ENCODE assay signal across 12 cellular contexts in the genomic region with DNA sequence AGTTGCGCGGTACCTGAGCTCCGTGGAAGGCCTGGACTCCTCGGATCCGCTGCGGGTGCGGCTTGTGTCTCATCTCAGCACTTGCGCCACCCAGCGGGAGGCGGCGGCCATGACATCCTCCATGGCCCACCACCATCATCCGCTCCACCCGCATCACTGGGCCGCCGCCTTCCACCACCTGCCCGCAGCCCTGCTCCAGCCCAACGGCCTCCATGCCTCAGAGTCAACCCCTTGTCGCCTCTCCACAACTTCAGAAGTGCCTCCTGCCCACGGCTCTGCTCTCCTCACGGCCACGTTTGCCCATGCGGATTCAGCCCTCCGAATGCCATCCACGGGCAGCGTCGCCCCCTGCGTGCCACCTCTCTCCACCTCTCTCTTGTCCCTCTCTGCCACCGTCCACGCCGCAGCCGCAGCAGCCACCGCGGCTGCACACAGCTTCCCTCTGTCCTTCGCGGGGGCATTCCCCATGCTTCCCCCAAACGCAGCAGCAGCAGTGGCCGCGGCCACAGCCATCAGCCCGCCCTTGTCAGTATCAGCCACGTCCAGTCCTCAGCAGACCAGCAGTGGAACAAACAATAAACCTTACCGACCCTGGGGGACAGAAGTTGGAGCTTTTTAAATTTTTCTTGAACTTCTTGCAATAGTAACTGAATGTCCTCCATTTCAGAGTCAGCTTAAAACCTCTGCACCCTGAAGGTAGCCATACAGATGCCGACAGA. TPM values are rescaled to one million over a fixed set of nuclear protein-coding genes. Genes with fewer than 3 reads are reported as not detected.
DNase-seq lines count a peak whose midpoint lies in the region; ATAC-seq and TF ChIP-seq lines count a peak whose summit lies in the region.
"Had no signal": no experiment of that assay in that cellular context is flagged by ENCODE, and none has a peak within 500 bp of the region (broad histone marks: within the 10 kb centered on the region; RNA-seq: fewer than 3 reads in every experiment).

No MANE protein-coding gene starts in this region.

- H3K36me3 ChIP-seq in RWPE2 (ENCODE audit: low read depth) (no peaks in the 10 kb centered on the region), heart right ventricle (peaks cover 0 to 75% (median 3%) of the 10 kb centered on the region in 9 donors), thoracic aorta (peaks cover 16% of the 10 kb centered on the region)

- H3K4me1 ChIP-seq in RWPE2 (ENCODE audit: insufficient read depth, poor library complexity, severe bottlenecking) (no peaks in the 10 kb centered on the region), heart right ventricle (peaks cover 3 to 65% (median 18%) of the 10 kb centered on the region in 9 donors), thoracic aorta (ENCODE audit: control insufficient read depth in 1 of 2, low read depth in 2 of 2) (peaks cover 36 to 98% of the 10 kb centered on the region in 2 donors)

- no peaks in the 10 kb centered on the region for H3K36me3 Mint-ChIP-seq in activated T-cell treated with anti-CD3 and anti-CD28 coated beads, Interleukin-2, amount 50 U/mL, for 24 hours (ENCODE audit: low read depth)

- intact Hi-C loops in heart right ventricle (cut with DNase I), result loop anchor here in 1 of 10 donors (10.0 kb wide), 1 partner anchor 605 kb away; the partner anchor contains the start of gene TPD52L1

- H3K4me3 Mint-ChIP-seq in activated T-cell treated with anti-CD3 and anti-CD28 coated beads, Interleukin-2, amount 50 U/mL, for 24 hours, result no peak overlapping the region

- TF ChIP-seq CTCF in RWPE2 (IDR thresholded peaks at IDR 0.05; ENCODE audit: poor library complexity, severe bottlenecking), result peak; percentile 24
- peak in 8 of 9 donors; percentile 21 to 49 (median 42) for TF ChIP-seq CTCF in heart right ventricle (IDR thresholded peaks at IDR 0.05)
- peak; percentile 49 for TF ChIP-seq CTCF in thoracic aorta (IDR thresholded peaks at IDR 0.05)

- H3K9me3 ChIP-seq in RWPE2 (ENCODE audit: severe bottlenecking) (no peaks in the 10 kb centered on the region), heart right ventricle (no peaks in the 10 kb centered on the region), thoracic aorta (no peaks in the 10 kb centered on the region)

- H3K27me3 ChIP-seq in RWPE2 (ENCODE audit: insufficient read depth, poor library complexity, severe bottlenecking) (peaks cover 29% of the 10 kb centered on the region), heart right ventricle (peaks cover 0 to 50% (median 0%) of the 10 kb centered on the region in 7 donors), thoracic aorta (replicated peaks; ENCODE audit: insufficient read depth) (no peaks in the 10 kb centered on the region)

- 68 to 79% methylated on average over 42 of the region's 42 CpGs for WGBS in heart right ventricle, 2 donors

- peaks cover 33% of the 10 kb centered on the region for H3K27me3 Mint-ChIP-seq in activated T-cell treated with anti-CD3 and anti-CD28 coated beads, Interleukin-2, amount 50 U/mL, for 24 hours

- no peaks in the 10 kb centered on the region for H3K9me3 Mint-ChIP-seq in activated T-cell treated with anti-CD3 and anti-CD28 coated beads, Interleukin-2, amount 50 U/mL, for 24 hours

- H3K27ac ChIP-seq in RWPE2 (ENCODE audit: poor library complexity, severe bottlenecking) (no peak overlapping the region), heart right ventricle (peak overlapping the region in 6 of 10 donors; percentile 20 to 46 (median 34)), thoracic aorta (peak overlapping the region; percentile 69 to 99)

- no peak overlapping the region for H3K27ac Mint-ChIP-seq in activated T-cell treated with anti-CD3 and anti-CD28 coated beads, Interleukin-2, amount 50 U/mL, for 24 hours

- DNase-seq in activated T-cell treated with anti-CD3 and anti-CD28 coated beads, Interleukin-2, amount 50 U/mL, for 48 hours, result peak; percentile 28 to 43
- DNase-seq in activated T-cell treated with anti-CD3 and anti-CD28 coated beads, Interleukin-2, amount 50 U/mL, for 24 hours, result no peak
- DNase-seq in RWPE2 (ENCODE audit: low spot score), result no peak
- peak in 1 of 2 donors; percentile 25 for DNase-seq in heart right ventricle
- DNase-seq in thoracic aorta (ENCODE audit: low spot score), result no peak
- DNase-seq in nucleus accumbens (lab: John Stamatoyannopoulos, UW), result no peak
- DNase-seq in NCI-H2171 treated with DMSO at 0.1 percent for 48 hours (lab: John Stamatoyannopoulos, UW), result no peak
- DNase-seq: activated naive CD4-positive, alpha-beta T cell; Kasumi-1; NCI-H748 treated with DMSO at 0.1 percent for 48 hours had no signal

- H3K4me3 ChIP-seq in RWPE2 (ENCODE audit: severe bottlenecking) (no peak overlapping the region), heart right ventricle (peak overlapping the region in 2 of 10 donors; percentile 4 to 6), thoracic aorta (peak overlapping the region; percentile 56)
- H3K4me3 ChIP-seq: lung had no signal

- H3K4me1 Mint-ChIP-seq in activated T-cell treated with anti-CD3 and anti-CD28 coated beads, Interleukin-2, amount 50 U/mL, for 24 hours (ENCODE audit: low read depth), result no peaks in the 10 kb centered on the region

- ATAC-seq in RWPE2 (ENCODE audit: low read depth), result no peak
- ATAC-seq in heart right ventricle, result peak; percentile 18 to 73 (median 53)
- no peak for ATAC-seq in thoracic aorta (ENCODE audit: insufficient number of reproducible peaks, low FRiP score, low read depth)
- no peak for ATAC-seq in GM21515 (IDR thresholded peaks at IDR 0.05; ENCODE audit: unreplicated experiment)

RNA-seq across cellular contexts. Expression of gene HEY2, which starts 9.9 kb away (rescaled TPM):
- 10 to 100 TPM; 12.4 to 75.1 (median 36.2) TPM for total RNA-seq in heart right ventricle
- polyA plus RNA-seq in heart right ventricle, result 10 to 100 TPM; 14.1 to 28.6 TPM
- 10 to 100 TPM; 26.5 to 40.9 TPM for total RNA-seq in thoracic aorta

RNA-seq across cellular contexts. Expression of gene NCOA7, which starts 31.4 kb away (rescaled TPM):
- total RNA-seq in heart right ventricle (10 to 100 TPM in 7 of 10 donors, 1 to 10 TPM in 3; 6.2 to 21.3 (median 11.1) TPM), thoracic aorta (10 to 100 TPM; 29.6 to 87.1 TPM)
- polyA plus RNA-seq in heart right ventricle, result 10 to 100 TPM in 1 of 2 donors, 1 to 10 TPM in 1; 4.2 to 10.2 TPM

Comparison
In these comparisons a context has a peak if more than half of its experiments do, and no peak if none do; other contexts are left out.
1. DNase-seq: peak in activated T-cell treated with anti-CD3 and anti-CD28 coated beads, Interleukin-2, amount 50 U/mL, for 48 hours (2 of 2); none in activated T-cell treated with anti-CD3 and anti-CD28 coated beads, Interleukin-2, amount 50 U/mL, for 24 hours (single experiment), RWPE2 (single experiment), thoracic aorta (single experiment), nucleus accumbens (0 of 56) and NCI-H2171 treated with DMSO at 0.1 percent for 48 hours (single experiment).
2. ATAC-seq: peak in heart right ventricle (8 of 8); none in RWPE2 (single experiment), thoracic aorta (single experiment) and GM21515 (single experiment).
3. Peak in every context shown above with its lines, with median percentiles within 50 percentile points of each other: CTCF ChIP-seq.